Comparison of ENCODE assay signal across 8 cellular contexts in the genomic region with DNA sequence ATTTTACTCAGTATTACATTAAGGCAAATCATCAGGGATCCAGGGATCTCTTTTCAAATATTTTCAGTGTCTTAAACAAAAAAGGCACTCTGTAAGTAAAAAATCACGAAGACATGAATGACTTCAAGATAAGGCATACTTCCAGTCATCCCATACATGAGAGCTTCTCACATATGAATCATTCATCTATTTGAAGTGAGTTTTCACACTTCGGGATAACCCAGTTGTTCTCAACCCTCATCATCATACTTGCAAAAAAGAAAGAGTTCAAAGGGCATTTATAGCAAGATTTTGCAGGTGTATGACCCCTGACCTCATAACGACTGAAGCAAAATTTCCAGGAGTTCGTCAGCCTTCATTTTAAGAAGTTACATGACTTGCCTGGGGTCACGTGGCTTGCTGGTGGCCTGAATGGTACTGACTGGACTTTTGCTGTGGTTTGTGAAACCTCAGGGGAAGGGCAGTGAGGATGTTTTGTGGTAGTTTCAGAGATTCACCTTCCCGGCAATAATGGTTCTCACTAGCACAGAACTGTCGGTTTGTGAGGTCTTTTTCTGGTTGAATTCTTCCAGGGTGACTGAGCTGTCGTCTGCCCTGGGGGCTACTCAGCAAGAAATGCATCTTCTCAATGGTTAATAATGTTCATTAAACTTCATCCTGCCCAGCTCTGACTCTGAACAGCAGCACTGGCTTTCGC.
DNase-seq lines count a peak whose midpoint lies in the region; ATAC-seq and TF ChIP-seq lines count a peak whose summit lies in the region.

No MANE protein-coding gene starts in this region.

- no peaks in the 10 kb centered on the region for H3K79me2 ChIP-seq in SK-N-SH (ENCODE audit: insufficient read depth)

- H3K4me2 ChIP-seq in SK-N-SH, result peak overlapping the region; percentile 34

- POLR2A ChIA-PET in SK-N-SH (lab: Yijun Ruan, JAX), result interaction anchor here (1.0 kb wide), 1 partner anchor 239 kb away, joined by 3 read pairs; no protein-coding TSS in a partner anchor

- H3K4me1 ChIP-seq in SK-N-SH (ENCODE audit: control insufficient read depth in 1 of 2, insufficient read depth in 2 of 2, low read depth in 1 of 2, low read length in 1 of 2) (peaks cover 0 to 13% of the 10 kb centered on the region in 2 experiments; a peak in 3 of 4 replicates), ovary (ENCODE audit: insufficient read depth) (no peaks in the 10 kb centered on the region)

- H3K36me3 ChIP-seq in SK-N-SH (replicated peaks in 1 of 2; ENCODE audit: control insufficient read depth in 1 of 2, insufficient read depth in 2 of 2, low read length in 1 of 2) (no peaks in the 10 kb centered on the region), ovary (no peaks in the 10 kb centered on the region)

- TF ChIP-seq RAD21 in SK-N-SH (IDR thresholded peaks at IDR 0.05; ENCODE audit: low read length), result no peak

- no peak for TF ChIP-seq CTCF in SK-N-SH (IDR thresholded peaks at IDR 0.05)
- no peak for TF ChIP-seq CTCF in ovary (IDR thresholded peaks at IDR 0.05)

- 25% methylated on average over 8 of the region's 9 CpGs for WGBS in SK-N-SH (ENCODE audit: low lambda C conversion rate)
- WGBS in ovary, 3 donors, result 31 to 49% (median 42%) methylated on average over 9 of the region's 9 CpGs

- no peaks in the 10 kb centered on the region for H3F3A ChIP-seq in SK-N-SH (replicated peaks; ENCODE audit: insufficient read depth)

- no peaks in the 10 kb centered on the region for H3K9me2 ChIP-seq in SK-N-SH

- CTCF ChIA-PET in SK-N-SH (lab: Yijun Ruan, JAX), result interaction anchor here (0.6 to 8.8 kb wide), 33 partner anchors 10 to 684 kb away, joined by 3 to 109 read pairs (median 4); no protein-coding TSS in a partner anchor

- H3K9me3 ChIP-seq in SK-N-SH, result no peaks in the 10 kb centered on the region
- no peaks in the 10 kb centered on the region for H3K9me3 ChIP-seq in ovary

- no peaks in the 10 kb centered on the region for H4K20me1 ChIP-seq in SK-N-SH (ENCODE audit: insufficient read depth)

- no peak overlapping the region for H3K9ac ChIP-seq in SK-N-SH

- ATAC-seq in GM19351 (IDR thresholded peaks at IDR 0.05; ENCODE audit: unreplicated experiment), result peak; percentile 54
- peak; percentile 59 for ATAC-seq in HG02981 (IDR thresholded peaks at IDR 0.05; ENCODE audit: unreplicated experiment)

- no peaks in the 10 kb centered on the region for H3K27me3 ChIP-seq in SK-N-SH (ENCODE audit: insufficient read depth)
- no peaks in the 10 kb centered on the region for H3K27me3 ChIP-seq in ovary

- DNase-seq in EH (ENCODE audit: low read depth) (peak; percentile 13), SK-N-SH (no peak), NCI-H2196 (lab: John Stamatoyannopoulos, UW; ENCODE audit: unreplicated experiment) (no peak), RPMI8226 (no peak), ovary (no peak), COLO829 (ENCODE audit: low spot score) (no peak)

- intact Hi-C loops in ovary (cut with DNase I), result loop anchor here (5.0 to 10.0 kb wide), 3 partner anchors 236 to 243 kb away; no protein-coding TSS in a partner anchor

- no peak overlapping the region for H2AFZ ChIP-seq in SK-N-SH (ENCODE audit: low read depth)

- no peak for TF ChIP-seq POLR2A in ovary (IDR thresholded peaks at IDR 0.05)

- TF ChIP-seq EP300 in SK-N-SH (IDR thresholded peaks at IDR 0.05; ENCODE audit: borderline replicate concordance in 1 of 2, low read depth in 1 of 2, low read length in 1 of 2) (no peak), ovary (IDR thresholded peaks at IDR 0.05) (no peak)

- peak overlapping the region in 1 of 2 experiments; percentile 43; a peak in 1 of 4 replicates for H3K27ac ChIP-seq in SK-N-SH (ENCODE audit: low read depth in 2 of 2, low read length in 1 of 2)
- H3K27ac ChIP-seq in ovary, result no peak overlapping the region

- peak overlapping the region in 1 of 2 experiments; percentile 12; a peak in 1 of 4 replicates for H3K4me3 ChIP-seq in SK-N-SH (ENCODE audit: low read depth in 2 of 2, low read length in 1 of 2)
- H3K4me3 ChIP-seq in ovary, result no peak overlapping the region

TF ChIP-seq in SK-N-SH, 30 proteins besides CTCF, POLR2A, EP300 and RAD21:
- 0 out of 2 replicates have a peak, but pooled peaks have one; percentile 16 for TF ChIP-seq USF1 (IDR thresholded peaks at IDR 0.05; ENCODE audit: borderline replicate concordance, low read depth)
- TF ChIP-seq RXRA (IDR thresholded peaks at IDR 0.05; ENCODE audit: borderline replicate concordance, low read depth), result no peak
